25 cellular contexts compared by ENCODE assay signal in the genomic region with DNA sequence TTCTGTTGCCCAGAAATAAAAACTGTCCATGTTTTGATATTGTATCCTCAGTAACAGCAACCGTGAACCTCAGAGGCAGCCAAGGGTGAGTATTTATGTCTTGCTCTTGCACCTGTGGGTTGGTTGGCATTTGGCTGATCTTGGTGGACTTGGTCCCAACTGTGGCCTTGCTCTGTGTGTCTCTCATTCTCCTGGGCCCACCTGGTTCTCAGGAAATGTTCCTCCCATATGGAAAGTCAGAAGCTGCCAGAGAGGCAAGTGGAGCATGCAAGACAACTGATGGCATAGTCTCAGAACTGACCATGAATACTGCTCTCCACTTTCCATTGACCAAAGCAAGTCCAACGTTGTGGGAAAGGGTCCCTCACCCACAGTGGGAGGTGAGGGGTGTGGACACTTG. TPM values are rescaled to one million over a fixed set of nuclear protein-coding genes. Genes with fewer than 3 reads are reported as not detected.
"Had no signal": no experiment of that assay in that cellular context is flagged by ENCODE, and none has a peak within 500 bp of the region (broad histone marks: within the 10 kb centered on the region; RNA-seq: fewer than 3 reads in every experiment).

No MANE protein-coding gene starts in this region.

- H3K9me3 Mint-ChIP-seq: immature natural killer cell had no signal

- H3K27me3 Mint-ChIP-seq: effector memory CD8-positive, alpha-beta T cell; progenitor cell of endocrine pancreas had no signal

- H3K27ac Mint-ChIP-seq: brain, nephron progenitor cell, progenitor cell of endocrine pancreas had no signal

- H3K4me3 Mint-ChIP-seq: brain; effector memory CD8-positive, alpha-beta T cell; immature natural killer cell; nephron progenitor cell had no signal

- H3K36me3 Mint-ChIP-seq: brain, immature natural killer cell, naive B cell had no signal

- DNase-seq: activated CD4-positive, alpha-beta T cell treated with anti-CD3 and anti-CD28 coated beads, Interleukin-2, amount 50 U/mL, for 4 hours; activated CD4-positive, CD25-positive, alpha-beta regulatory T cell treated with anti-CD3 and anti-CD28 coated beads, Interleukin-2, amount 50 U/mL, for 72 hours; activated naive CD4-positive, alpha-beta T cell treated with Interleukin-2 at 50 U/mL for 16 hours; cortex of kidney; effector memory CD8-positive, alpha-beta T cell; erythroblast; heart left ventricle; hypothalamus; immature natural killer cell; kidney; left colon; mammary epithelial cell; naive B cell; nephron progenitor cell; ovary; right lobe of liver; stimulated activated CD4-positive, alpha-beta T cell treated with anti-CD3 and anti-CD28 coated beads, Interleukin-2, amount 100 ng/mL, for 48 hours; stimulated activated naive CD4-positive, alpha-beta T cell treated with Interleukin-2 at 50 U/mL for 16 hours; T-helper 2 cell; trophoblast cell had no signal

- ATAC-seq: effector memory CD8-positive, alpha-beta T cell; heart left ventricle; left colon; right lobe of liver had no signal

RNA-seq across cellular contexts. Expression of gene WNK2, which starts 36.3 kb away (rescaled TPM):
- total RNA-seq: ascending aorta, renal cortical epithelial cell, subcutaneous adipose tissue had no signal
